8 cellular contexts compared by ENCODE assay signal in genomic region chr1:7783178-7783711, GRCh38. TPM values are rescaled to one million over a fixed set of nuclear protein-coding genes. Genes with fewer than 3 reads are reported as not detected.
A peak's percentile ranks its signal among the peaks of the same experiment; 100 is the strongest.
DNase-seq lines count a peak whose midpoint lies in the region; ATAC-seq and TF ChIP-seq lines count a peak whose summit lies in the region.

No MANE protein-coding gene starts in this region.

- H3K4me1 Mint-ChIP-seq in activated T-helper 1 cell treated with anti-CD3 and anti-CD28 coated beads, Interleukin-12 subunit alpha, Interleukin-12 subunit beta, Interleukin-2, Interleukin-4 antibody, amounts not matched to agents 30 ng/mL and 10 ng/mL and 1 ng/mL, durations not matched to agents 14 hours and 24 hours and 36 hours (ENCODE audit: low read depth): peaks cover 21% of the 10 kb centered on the region
- H3K4me1 Mint-ChIP-seq in nephron progenitor cell: no peaks in the 10 kb centered on the region

- no peak for ATAC-seq in GM21381 (IDR thresholded peaks at IDR 0.05; ENCODE audit: unreplicated experiment)
- no peak for ATAC-seq in HG03108 (IDR thresholded peaks at IDR 0.05; ENCODE audit: unreplicated experiment)

- peaks cover 10% of the 10 kb centered on the region for H3K36me3 Mint-ChIP-seq in activated T-helper 1 cell treated with anti-CD3 and anti-CD28 coated beads, Interleukin-12 subunit alpha, Interleukin-12 subunit beta, Interleukin-2, Interleukin-4 antibody, amounts not matched to agents 30 ng/mL and 10 ng/mL and 1 ng/mL, durations not matched to agents 14 hours and 24 hours and 36 hours (ENCODE audit: low read depth)
- peaks cover 56% of the 10 kb centered on the region for H3K36me3 Mint-ChIP-seq in nephron progenitor cell (ENCODE audit: low read depth)

- DNase-seq in AG08396 (ENCODE audit: low spot score) (peak; percentile 86), GM12864 (ENCODE audit: low read depth) (no peak), NCI-H446 treated with DMSO at 0.1 percent for 48 hours (lab: John Stamatoyannopoulos, UW) (peak; percentile 39), foreskin melanocyte (peak; percentile 27), nephron progenitor cell (peak; percentile 77)
- peak; percentile 10 for DNase-seq in activated T-helper 1 cell treated with anti-CD3 and anti-CD28 coated beads, Interleukin-12 subunit alpha, Interleukin-12 subunit beta, Interleukin-2, Interleukin-4 antibody, amounts not matched to agents 30 ng/mL and 10 ng/mL and 1 ng/mL, durations not matched to agents 14 hours and 24 hours and 36 hours (ENCODE audit: low spot score)

- TF ChIP-seq CTCF in GM12864 (IDR thresholded peaks at IDR 0.05; ENCODE audit: low read depth, low read length, missing control alignments): no peak
- no peak for TF ChIP-seq CTCF in nephron progenitor cell (IDR thresholded peaks at IDR 0.05)

- no peaks in the 10 kb centered on the region for H3K9me3 Mint-ChIP-seq in activated T-helper 1 cell treated with anti-CD3 and anti-CD28 coated beads, Interleukin-12 subunit alpha, Interleukin-12 subunit beta, Interleukin-2, Interleukin-4 antibody, amounts not matched to agents 30 ng/mL and 10 ng/mL and 1 ng/mL, durations not matched to agents 14 hours and 24 hours and 36 hours
- H3K9me3 Mint-ChIP-seq in nephron progenitor cell: peaks cover 19% of the 10 kb centered on the region

- peaks cover 7% of the 10 kb centered on the region for H3K27me3 Mint-ChIP-seq in activated T-helper 1 cell treated with anti-CD3 and anti-CD28 coated beads, Interleukin-12 subunit alpha, Interleukin-12 subunit beta, Interleukin-2, Interleukin-4 antibody, amounts not matched to agents 30 ng/mL and 10 ng/mL and 1 ng/mL, durations not matched to agents 14 hours and 24 hours and 36 hours (ENCODE audit: insufficient read depth)
- peaks cover 3% of the 10 kb centered on the region for H3K27me3 Mint-ChIP-seq in nephron progenitor cell (ENCODE audit: low read depth, poor library complexity)

- H3K4me3 ChIP-seq in GM12864 (ENCODE audit: low read depth, low read length): peak overlapping the region; percentile 61

- no peak overlapping the region for H3K27ac Mint-ChIP-seq in activated T-helper 1 cell treated with anti-CD3 and anti-CD28 coated beads, Interleukin-12 subunit alpha, Interleukin-12 subunit beta, Interleukin-2, Interleukin-4 antibody, amounts not matched to agents 30 ng/mL and 10 ng/mL and 1 ng/mL, durations not matched to agents 14 hours and 24 hours and 36 hours
- H3K27ac Mint-ChIP-seq in nephron progenitor cell: no peak overlapping the region

- H3K4me3 Mint-ChIP-seq in activated T-helper 1 cell treated with anti-CD3 and anti-CD28 coated beads, Interleukin-12 subunit alpha, Interleukin-12 subunit beta, Interleukin-2, Interleukin-4 antibody, amounts not matched to agents 30 ng/mL and 10 ng/mL and 1 ng/mL, durations not matched to agents 14 hours and 24 hours and 36 hours: peak overlapping the region; percentile 74
- peak overlapping the region; percentile 78 for H3K4me3 Mint-ChIP-seq in nephron progenitor cell

- intact Hi-C loops in activated T-helper 1 cell treated with anti-CD3 and anti-CD28 coated beads, Interleukin-12 subunit alpha, Interleukin-12 subunit beta, Interleukin-2, Interleukin-4 antibody, amounts not matched to agents 30 ng/mL and 10 ng/mL and 1 ng/mL, durations not matched to agents 14 hours and 24 hours and 36 hours (cut with micrococcal nuclease): loop anchor here (1.0 to 10.0 kb wide), 3 partner anchors 178 to 1231 kb away; partner anchors contain the start of genes CAMTA1, NOL9 and PARK7

RNA-seq across cellular contexts. Expression of gene PER3, which starts 0.8 kb away (rescaled TPM):
- total RNA-seq in activated T-helper 1 cell treated with anti-CD3 and anti-CD28 coated beads, Interleukin-12 subunit alpha, Interleukin-12 subunit beta, Interleukin-2, Interleukin-4 antibody, amounts not matched to agents 30 ng/mL and 10 ng/mL and 1 ng/mL, durations not matched to agents 14 hours and 24 hours and 36 hours: 4.0 and 4.4 TPM in 2 replicates

RNA-seq across cellular contexts. Expression of gene VAMP3, which starts 12.1 kb away (rescaled TPM):
- total RNA-seq in activated T-helper 1 cell treated with anti-CD3 and anti-CD28 coated beads, Interleukin-12 subunit alpha, Interleukin-12 subunit beta, Interleukin-2, Interleukin-4 antibody, amounts not matched to agents 30 ng/mL and 10 ng/mL and 1 ng/mL, durations not matched to agents 14 hours and 24 hours and 36 hours: 25.1 and 26.8 TPM in 2 replicates
